ENCODE assay signal across 17 cellular contexts in genomic region chr22:24430431-24431308, GRCh38. TPM values are rescaled to one million over a fixed set of nuclear protein-coding genes. Genes with fewer than 3 reads are reported as not detected.
DNase-seq lines count a peak whose midpoint lies in the region; ATAC-seq, FAIRE-seq and TF ChIP-seq lines count a peak whose summit lies in the region.
"Had no signal": no experiment of that assay in that cellular context is flagged by ENCODE, and none has a peak within 500 bp of the region (broad histone marks: within the 10 kb centered on the region; RNA-seq: fewer than 3 reads in every experiment).

No MANE protein-coding gene starts in this region.

- H3K9me3 ChIP-seq in kidney (ENCODE audit: control insufficient read depth in 1 of 2, low read length in 2 of 2): no peaks in the 10 kb centered on the region
- H3K9me3 ChIP-seq: MG63 had no signal

- H3K36me3 ChIP-seq in kidney (ENCODE audit: control insufficient read depth in 1 of 2, insufficient read depth in 2 of 2, low read length in 2 of 2): no peaks in the 10 kb centered on the region
- no peaks in the 10 kb centered on the region for H3K36me3 ChIP-seq in brain microvascular endothelial cell (replicated peaks)
- H3K36me3 ChIP-seq: MG63 had no signal

- H3K4me3 Mint-ChIP-seq in activated B cell treated with CpG ODN at 0.5 μM for 24 hours: no peak overlapping the region
- H3K4me3 Mint-ChIP-seq: neural crest cell had no signal

- intact Hi-C loops in left cardiac atrium (cut with DNase I): no loop called here
- intact Hi-C loops in Right ventricle myocardium superior (cut with DNase I): no loop called here
- intact Hi-C loops in activated B cell treated with CpG ODN at 0.5 μM for 24 hours (cut with micrococcal nuclease): loop anchor here (5.0 to 10.0 kb wide), 5 partner anchors 156 to 1288 kb away; partner anchors contain the start of genes DERL3, RSPH14, SPECC1L and VPREB3
- intact Hi-C loops in kidney (cut with DNase I): no loop called here

- H3K4me1 ChIP-seq in kidney (ENCODE audit: control insufficient read depth in 1 of 2, insufficient read depth in 1 of 2, low read depth in 1 of 2, low read length in 2 of 2): peaks cover 26 to 49% of the 10 kb centered on the region in 2 donors

- FAIRE-seq in kidney (lab: Jason Lieb, UNC): no peak
- peak; percentile 74 for FAIRE-seq in urothelium cell line (lab: Jason Lieb, UNC)

- H3K4me1 Mint-ChIP-seq in activated B cell treated with CpG ODN at 0.5 μM for 24 hours: peaks cover 99% of the 10 kb centered on the region

- H3K27ac Mint-ChIP-seq in activated B cell treated with CpG ODN at 0.5 μM for 24 hours: peak overlapping the region; percentile 42

- ATAC-seq in left cardiac atrium: no peak
- ATAC-seq in Right ventricle myocardium superior (ENCODE audit: poor library complexity): no peak
- no peak for ATAC-seq in activated B cell treated with CpG ODN at 0.5 μM for 24 hours (ENCODE audit: low read depth)
- no peak for ATAC-seq in HG02973 (IDR thresholded peaks at IDR 0.05; ENCODE audit: unreplicated experiment)
- ATAC-seq: activated CD4-positive, CD25-positive, alpha-beta regulatory T cell treated with anti-CD3 and anti-CD28 coated beads, Interleukin-2, amount 50 U/mL, for 24 hours had no signal

- no peaks in the 10 kb centered on the region for H3K27me3 Mint-ChIP-seq in activated B cell treated with CpG ODN at 0.5 μM for 24 hours

- in situ Hi-C loops in brain microvascular endothelial cell (cut with HindIII; ENCODE audit: low pct_ligation_motif_present, low sequenced_read_pairs): no loop called here

- H3K4me3 ChIP-seq in kidney (ENCODE audit: low read length in 2 of 2) (no peak overlapping the region), brain microvascular endothelial cell (ENCODE audit: low read depth, low read length) (no peak overlapping the region)
- H3K4me3 ChIP-seq: MG63 had no signal

- CTCF ChIA-PET in activated B cell treated with CpG ODN at 0.5 μM for 24 hours (lab: Charles Lee): interaction anchor here (1.1 to 1.2 kb wide), 2 partner anchors 72 to 91 kb away, joined by 3 to 4 read pairs; no protein-coding TSS in a partner anchor

- peak; percentile 22 for DNase-seq in left cardiac atrium
- DNase-seq in Right ventricle myocardium superior: no peak
- DNase-seq in activated B cell treated with CpG ODN at 0.5 μM for 24 hours: no peak
- DNase-seq in kidney: peak; percentile 74
- DNase-seq in urothelium cell line (ENCODE audit: low spot score): no peak
- DNase-seq in brain microvascular endothelial cell: no peak
- no peak for DNase-seq in foreskin melanocyte
- DNase-seq: activated gamma-delta T cell treated with Interleukin-2 at 50 U/mL for 16 hours; AML-193; cortex of kidney; NCI-H345; SHP77 treated with DMSO at 0.1 percent for 48 hours; stimulated activated CD4-positive, alpha-beta T cell treated with anti-CD3 and anti-CD28 coated beads, Interleukin-12 subunit alpha, Interleukin-12 subunit beta, amount 100 ng/mL, for 4 hours had no signal

- no peak overlapping the region for H3K9ac ChIP-seq in kidney (ENCODE audit: low read length in 2 of 2)

- no peaks in the 10 kb centered on the region for H3K9me3 Mint-ChIP-seq in activated B cell treated with CpG ODN at 0.5 μM for 24 hours
- H3K9me3 Mint-ChIP-seq: neural crest cell had no signal

- H3K36me3 Mint-ChIP-seq in activated B cell treated with CpG ODN at 0.5 μM for 24 hours (ENCODE audit: low read depth): peaks cover 14% of the 10 kb centered on the region

- POLR2A ChIA-PET in activated B cell treated with CpG ODN at 0.5 μM for 24 hours (lab: Charles Lee): interaction anchor here (1.2 to 4.9 kb wide), 3 partner anchors 8 to 124 kb away, joined by 6 to 36 read pairs (median 6); partner anchors contain the start of gene GUCD1

- H3K27me3 ChIP-seq in brain microvascular endothelial cell (replicated peaks): no peaks in the 10 kb centered on the region
- H3K27me3 ChIP-seq: MG63 had no signal

- H3K27ac ChIP-seq in kidney (ENCODE audit: low read depth in 2 of 2, low read length in 2 of 2) (no peak overlapping the region), brain microvascular endothelial cell (no peak overlapping the region)

- TF ChIP-seq CTCF in activated B cell treated with CpG ODN at 0.5 μM for 24 hours (IDR thresholded peaks at IDR 0.05): no peak
- TF ChIP-seq CTCF in kidney (IDR thresholded peaks at IDR 0.05; ENCODE audit: borderline replicate concordance, extremely low read depth, insufficient read depth): no peak
- TF ChIP-seq CTCF in brain microvascular endothelial cell (IDR thresholded peaks at IDR 0.05; ENCODE audit: low read depth, low read length, missing control alignments): no peak

RNA-seq across cellular contexts. Expression of gene ADORA2A, which starts 3.3 kb away (rescaled TPM):
- total RNA-seq in left cardiac atrium (1 to 10 TPM; 4.6 to 6.0 TPM), Right ventricle myocardium superior (4.1 TPM), activated B cell treated with CpG ODN at 0.5 μM for 24 hours (35.7 and 35.8 TPM in 2 replicates), kidney (6.9 TPM)
- polyA plus RNA-seq in kidney (ENCODE audit: insufficient read depth, low read depth, low replicate concordance): 6.1 TPM

Comparison
In these comparisons a context has a peak if more than half of its experiments do, and no peak if none do; other contexts are left out.
1. DNase-seq: peak in left cardiac atrium (single experiment) and kidney (single experiment); none in Right ventricle myocardium superior (single experiment), activated B cell treated with CpG ODN at 0.5 μM for 24 hours (single experiment), urothelium cell line (single experiment), brain microvascular endothelial cell (single experiment) and foreskin melanocyte (single experiment).